Comparison of ENCODE assay signal across 8 cellular contexts in the genomic region with DNA sequence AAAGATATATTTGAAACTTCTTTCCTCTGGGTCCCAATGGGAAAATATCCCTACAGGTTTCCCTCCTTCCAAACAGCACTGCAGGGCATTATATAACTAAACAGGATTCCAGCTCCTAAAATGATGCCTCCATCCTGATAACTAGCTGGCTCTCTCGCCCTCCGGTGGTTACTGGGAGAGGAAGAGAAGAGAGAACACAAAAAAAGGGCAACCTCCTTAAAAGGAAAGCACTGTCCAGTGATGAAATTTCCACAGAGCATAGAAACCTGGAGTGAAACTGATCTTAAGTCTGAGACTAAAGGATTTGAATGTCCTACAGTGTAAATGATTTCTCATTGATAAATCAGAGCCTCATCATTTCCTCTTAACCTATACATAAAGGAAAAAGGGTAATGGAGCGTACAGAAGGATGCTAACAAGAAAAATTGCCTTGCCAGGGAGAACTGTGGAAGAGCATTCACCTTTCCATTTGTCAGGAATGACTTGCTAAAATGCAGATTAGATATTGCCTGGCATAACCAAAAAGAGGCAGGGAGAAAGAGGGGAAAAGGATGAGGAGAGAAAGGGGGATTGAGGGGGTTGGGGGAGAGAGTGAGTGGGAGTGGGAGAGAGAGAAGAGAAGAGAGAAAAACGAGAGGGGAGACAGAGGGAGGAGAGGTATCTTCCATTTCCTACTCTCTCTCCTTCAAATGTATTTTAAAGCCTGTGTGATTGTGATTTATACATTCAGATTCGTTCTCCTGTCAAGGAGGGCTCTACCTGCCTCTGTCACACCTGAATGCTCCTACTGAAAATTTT.
DNase-seq lines count a peak whose midpoint lies in the region; ATAC-seq and TF ChIP-seq lines count a peak whose summit lies in the region.

No MANE protein-coding gene starts in this region.

- H3K27ac ChIP-seq in cardiac muscle cell = peak overlapping the region; percentile 91
- no peak overlapping the region for H3K27ac ChIP-seq in OCI-LY3 (ENCODE audit: low read length)
- no peak overlapping the region for H3K27ac ChIP-seq in duodenal mucosa (ENCODE audit: low read depth, low read length)

- H4K20me1 ChIP-seq in OCI-LY3 (ENCODE audit: insufficient read depth, low read length) = no peaks in the 10 kb centered on the region

- H3K4me3 ChIP-seq in cardiac muscle cell (peak overlapping the region; percentile 90), OCI-LY3 (ENCODE audit: low read length) (no peak overlapping the region), duodenal mucosa (ENCODE audit: low read depth in 1 of 2, low read length in 2 of 2) (peak overlapping the region; percentile 65 to 78)

- peak overlapping the region; percentile 95 for H3K27ac Mint-ChIP-seq in mesothelial cell of epicardium
- H3K27ac Mint-ChIP-seq in activated CD4-positive, alpha-beta T cell treated with anti-CD3 and anti-CD28 coated beads, Interleukin-2, amount 10 ng/mL, durations not matched to agents 7 days and 5 days = no peak overlapping the region

- intact Hi-C loops in cardiac septum (cut with DNase I) = loop anchor here (5.0 kb wide), 2 partner anchors 53 to 92 kb away; no protein-coding TSS in a partner anchor

- ATAC-seq in HG03039 (IDR thresholded peaks at IDR 0.05; ENCODE audit: unreplicated experiment) (no peak), HG03342 (IDR thresholded peaks at IDR 0.05; ENCODE audit: unreplicated experiment) (no peak)

- no peaks in the 10 kb centered on the region for H3K36me3 Mint-ChIP-seq in mesothelial cell of epicardium
- H3K36me3 Mint-ChIP-seq in activated CD4-positive, alpha-beta T cell treated with anti-CD3 and anti-CD28 coated beads, Interleukin-2, amount 10 ng/mL, durations not matched to agents 7 days and 5 days (ENCODE audit: low read depth) = no peaks in the 10 kb centered on the region

- no peak overlapping the region for H3K9ac ChIP-seq in OCI-LY3 (ENCODE audit: low read length)
- H3K9ac ChIP-seq in duodenal mucosa (ENCODE audit: low read depth in 1 of 2, low read length in 2 of 2) = peak overlapping the region; percentile 61 to 75

- peak; percentile 59 for TF ChIP-seq CTCF in cardiac muscle cell (IDR thresholded peaks at IDR 0.05; ENCODE audit: low read depth, low read length)
- TF ChIP-seq CTCF in OCI-LY3 (IDR thresholded peaks at IDR 0.05; ENCODE audit: low read depth, low read length) = peak; percentile 37
- TF ChIP-seq CTCF in mesothelial cell of epicardium (IDR thresholded peaks at IDR 0.05; ENCODE audit: unreplicated experiment) = no peak

- H3K4me1 Mint-ChIP-seq in mesothelial cell of epicardium = peaks cover 63% of the 10 kb centered on the region
- H3K4me1 Mint-ChIP-seq in activated CD4-positive, alpha-beta T cell treated with anti-CD3 and anti-CD28 coated beads, Interleukin-2, amount 10 ng/mL, durations not matched to agents 7 days and 5 days = peaks cover 23% of the 10 kb centered on the region

- no peak overlapping the region for H3K4me2 ChIP-seq in OCI-LY3 (ENCODE audit: low read length)

- H3K27me3 Mint-ChIP-seq in mesothelial cell of epicardium (ENCODE audit: low read depth) = no peaks in the 10 kb centered on the region
- H3K27me3 Mint-ChIP-seq in activated CD4-positive, alpha-beta T cell treated with anti-CD3 and anti-CD28 coated beads, Interleukin-2, amount 10 ng/mL, durations not matched to agents 7 days and 5 days = peaks cover 22% of the 10 kb centered on the region

- H3K4me1 ChIP-seq in cardiac muscle cell (ENCODE audit: low read depth) = peaks cover 46% of the 10 kb centered on the region
- no peaks in the 10 kb centered on the region for H3K4me1 ChIP-seq in OCI-LY3 (ENCODE audit: low read length)
- H3K4me1 ChIP-seq in duodenal mucosa (ENCODE audit: control insufficient read depth in 1 of 2, insufficient read depth in 2 of 2, low read length in 2 of 2) = peaks cover 43 to 47% of the 10 kb centered on the region in 2 donors

- CTCF ChIA-PET in activated CD4-positive, alpha-beta T cell treated with anti-CD3 and anti-CD28 coated beads, Interleukin-2, amount 10 ng/mL, durations not matched to agents 7 days and 5 days (lab: Charles Lee) = interaction anchor here (1.0 to 1.2 kb wide), 2 partner anchors 85 to 208 kb away, joined by 3 to 5 read pairs; no protein-coding TSS in a partner anchor

- no peaks in the 10 kb centered on the region for H3K27me3 ChIP-seq in cardiac muscle cell
- peaks cover 57% of the 10 kb centered on the region for H3K27me3 ChIP-seq in OCI-LY3 (ENCODE audit: low read depth, low read length)
- no peaks in the 10 kb centered on the region for H3K27me3 ChIP-seq in duodenal mucosa (ENCODE audit: control insufficient read depth in 1 of 2, insufficient read depth in 2 of 2, low read length in 2 of 2)

- H3K9me3 ChIP-seq in cardiac muscle cell (ENCODE audit: low read depth) (no peaks in the 10 kb centered on the region), OCI-LY3 (ENCODE audit: insufficient read depth, low read length) (no peaks in the 10 kb centered on the region), duodenal mucosa (ENCODE audit: control insufficient read depth in 1 of 2, low read length in 2 of 2) (no peaks in the 10 kb centered on the region)

- DNase-seq in cardiac muscle cell (ENCODE audit: low read depth in 1 of 2, low spot score in 1 of 2) (peak; percentile 60 to 74), cardiac septum (ENCODE audit: low spot score) (no peak), mesothelial cell of epicardium (ENCODE audit: low spot score in 2 of 2, unreplicated experiment in 2 of 2) (no peak)
- DNase-seq in activated CD4-positive, alpha-beta T cell treated with anti-CD3 and anti-CD28 coated beads, Interleukin-2, amount 10 ng/mL, durations not matched to agents 7 days and 5 days = no peak

- H3K36me3 ChIP-seq in cardiac muscle cell = no peaks in the 10 kb centered on the region
- no peaks in the 10 kb centered on the region for H3K36me3 ChIP-seq in OCI-LY3 (replicated peaks; ENCODE audit: low read depth, low read length)
- H3K36me3 ChIP-seq in duodenal mucosa (ENCODE audit: control insufficient read depth in 1 of 2, insufficient read depth in 2 of 2, low read length in 2 of 2) = no peaks in the 10 kb centered on the region

- H3K79me2 ChIP-seq in OCI-LY3 (ENCODE audit: low read length) = no peaks in the 10 kb centered on the region

- no peaks in the 10 kb centered on the region for H3K9me3 Mint-ChIP-seq in mesothelial cell of epicardium
- H3K9me3 Mint-ChIP-seq in activated CD4-positive, alpha-beta T cell treated with anti-CD3 and anti-CD28 coated beads, Interleukin-2, amount 10 ng/mL, durations not matched to agents 7 days and 5 days = no peaks in the 10 kb centered on the region

- peak overlapping the region; percentile 95 for H3K4me3 Mint-ChIP-seq in mesothelial cell of epicardium
- H3K4me3 Mint-ChIP-seq in activated CD4-positive, alpha-beta T cell treated with anti-CD3 and anti-CD28 coated beads, Interleukin-2, amount 10 ng/mL, durations not matched to agents 7 days and 5 days = no peak overlapping the region

- H2AFZ ChIP-seq in OCI-LY3 (ENCODE audit: low read depth, low read length) = no peak overlapping the region

- POLR2A ChIA-PET in activated CD4-positive, alpha-beta T cell treated with anti-CD3 and anti-CD28 coated beads, Interleukin-2, amount 10 ng/mL, durations not matched to agents 7 days and 5 days (lab: Charles Lee) = no interaction called here

Comparison
In these comparisons a context has a peak if more than half of its experiments do, and no peak if none do; other contexts are left out.
1. DNase-seq: peak in cardiac muscle cell (2 of 2); none in cardiac septum (single experiment), mesothelial cell of epicardium (0 of 2) and activated CD4-positive, alpha-beta T cell treated with anti-CD3 and anti-CD28 coated beads, Interleukin-2, amount 10 ng/mL, durations not matched to agents 7 days and 5 days (single experiment).